ENCODE assay signal across 1 cellular context in the genomic region with DNA sequence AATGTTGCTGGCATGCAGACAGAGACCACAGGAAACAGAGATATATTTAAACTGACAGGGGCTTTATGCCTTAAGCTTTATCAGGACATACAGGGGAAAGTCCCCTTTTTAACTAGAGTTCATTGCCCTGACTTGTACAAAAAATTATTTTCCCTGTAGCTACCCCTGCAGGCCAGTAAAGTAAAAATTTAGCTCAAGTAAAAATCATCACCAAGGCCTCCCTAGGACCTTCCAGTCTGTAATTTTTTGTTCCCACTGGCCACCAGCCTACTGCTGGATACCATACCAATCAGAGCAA.
TF ChIP-seq lines count a peak whose summit lies in the region.

No MANE protein-coding gene starts in this region.

TF ChIP-seq in GM12878, 131 proteins besides CTCF, POLR2A, EP300 and RAD21 (continued from another document):
- TF ChIP-seq IRF3 (IDR thresholded peaks at IDR 0.05): no peak
- no peak for TF ChIP-seq SMAD5 (IDR thresholded peaks at IDR 0.05; ENCODE audit: low read depth)
- TF ChIP-seq STAT1 (conservative IDR thresholded peaks at IDR 0.05): no peak
- TF ChIP-seq CBFB (IDR thresholded peaks at IDR 0.05; ENCODE audit: low read depth): no peak
- no peak for TF ChIP-seq E4F1 (IDR thresholded peaks at IDR 0.05; ENCODE audit: borderline replicate concordance, partially characterized antibody)
- no peak; the same call in 1 of the 2 replicates for TF ChIP-seq ZNF217 (IDR thresholded peaks at IDR 0.05)
- no peak for TF ChIP-seq ZNF207 (IDR thresholded peaks at IDR 0.05; ENCODE audit: borderline replicate concordance)
- TF ChIP-seq NR2C1 (IDR thresholded peaks at IDR 0.05): no peak
- no peak for TF ChIP-seq BACH1 (IDR thresholded peaks at IDR 0.05; ENCODE audit: borderline replicate concordance)
- TF ChIP-seq MTA3 (IDR thresholded peaks at IDR 0.05; ENCODE audit: borderline replicate concordance, low read length): no peak
- TF ChIP-seq, protein P1, sequence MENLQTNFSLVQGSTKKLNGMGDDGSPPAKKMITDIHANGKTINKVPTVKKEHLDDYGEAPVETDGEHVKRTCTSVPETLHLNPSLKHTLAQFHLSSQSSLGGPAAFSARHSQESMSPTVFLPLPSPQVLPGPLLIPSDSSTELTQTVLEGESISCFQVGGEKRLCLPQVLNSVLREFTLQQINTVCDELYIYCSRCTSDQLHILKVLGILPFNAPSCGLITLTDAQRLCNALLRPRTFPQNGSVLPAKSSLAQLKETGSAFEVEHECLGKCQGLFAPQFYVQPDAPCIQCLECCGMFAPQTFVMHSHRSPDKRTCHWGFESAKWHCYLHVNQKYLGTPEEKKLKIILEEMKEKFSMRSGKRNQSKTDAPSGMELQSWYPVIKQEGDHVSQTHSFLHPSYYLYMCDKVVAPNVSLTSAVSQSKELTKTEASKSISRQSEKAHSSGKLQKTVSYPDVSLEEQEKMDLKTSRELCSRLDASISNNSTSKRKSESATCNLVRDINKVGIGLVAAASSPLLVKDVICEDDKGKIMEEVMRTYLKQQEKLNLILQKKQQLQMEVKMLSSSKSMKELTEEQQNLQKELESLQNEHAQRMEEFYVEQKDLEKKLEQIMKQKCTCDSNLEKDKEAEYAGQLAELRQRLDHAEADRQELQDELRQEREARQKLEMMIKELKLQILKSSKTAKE (IDR thresholded peaks at IDR 0.05; ENCODE audit: low read depth, poor library complexity, severe bottlenecking): no peak
- no peak for TF ChIP-seq CHD1 (IDR thresholded peaks at IDR 0.05; ENCODE audit: low read depth, low read length)
- no peak for TF ChIP-seq GATAD2B (conservative IDR thresholded peaks at IDR 0.05; ENCODE audit: low read depth)
- TF ChIP-seq, protein P2, sequence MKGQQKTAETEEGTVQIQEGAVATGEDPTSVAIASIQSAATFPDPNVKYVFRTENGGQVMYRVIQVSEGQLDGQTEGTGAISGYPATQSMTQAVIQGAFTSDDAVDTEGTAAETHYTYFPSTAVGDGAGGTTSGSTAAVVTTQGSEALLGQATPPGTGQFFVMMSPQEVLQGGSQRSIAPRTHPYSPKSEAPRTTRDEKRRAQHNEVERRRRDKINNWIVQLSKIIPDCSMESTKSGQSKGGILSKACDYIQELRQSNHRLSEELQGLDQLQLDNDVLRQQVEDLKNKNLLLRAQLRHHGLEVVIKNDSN (IDR thresholded peaks at IDR 0.05; ENCODE audit: borderline replicate concordance, extremely low read length, insufficient read depth, low read depth, low read length): no peak
- TF ChIP-seq, protein P3, sequence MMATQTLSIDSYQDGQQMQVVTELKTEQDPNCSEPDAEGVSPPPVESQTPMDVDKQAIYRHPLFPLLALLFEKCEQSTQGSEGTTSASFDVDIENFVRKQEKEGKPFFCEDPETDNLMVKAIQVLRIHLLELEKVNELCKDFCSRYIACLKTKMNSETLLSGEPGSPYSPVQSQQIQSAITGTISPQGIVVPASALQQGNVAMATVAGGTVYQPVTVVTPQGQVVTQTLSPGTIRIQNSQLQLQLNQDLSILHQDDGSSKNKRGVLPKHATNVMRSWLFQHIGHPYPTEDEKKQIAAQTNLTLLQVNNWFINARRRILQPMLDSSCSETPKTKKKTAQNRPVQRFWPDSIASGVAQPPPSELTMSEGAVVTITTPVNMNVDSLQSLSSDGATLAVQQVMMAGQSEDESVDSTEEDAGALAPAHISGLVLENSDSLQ (IDR thresholded peaks at IDR 0.05): peak; percentile 42
- TF ChIP-seq ZNF274 (IDR thresholded peaks at IDR 0.05; ENCODE audit: insufficient read depth, insufficient read length): no peak
- TF ChIP-seq MXI1 (IDR thresholded peaks at IDR 0.05; ENCODE audit: low read depth, low read length): no peak
- no peak for TF ChIP-seq HDGF (IDR thresholded peaks at IDR 0.05)
- TF ChIP-seq SP1 (IDR thresholded peaks at IDR 0.05; ENCODE audit: low read depth, low read length): no peak
- TF ChIP-seq, protein P4, sequence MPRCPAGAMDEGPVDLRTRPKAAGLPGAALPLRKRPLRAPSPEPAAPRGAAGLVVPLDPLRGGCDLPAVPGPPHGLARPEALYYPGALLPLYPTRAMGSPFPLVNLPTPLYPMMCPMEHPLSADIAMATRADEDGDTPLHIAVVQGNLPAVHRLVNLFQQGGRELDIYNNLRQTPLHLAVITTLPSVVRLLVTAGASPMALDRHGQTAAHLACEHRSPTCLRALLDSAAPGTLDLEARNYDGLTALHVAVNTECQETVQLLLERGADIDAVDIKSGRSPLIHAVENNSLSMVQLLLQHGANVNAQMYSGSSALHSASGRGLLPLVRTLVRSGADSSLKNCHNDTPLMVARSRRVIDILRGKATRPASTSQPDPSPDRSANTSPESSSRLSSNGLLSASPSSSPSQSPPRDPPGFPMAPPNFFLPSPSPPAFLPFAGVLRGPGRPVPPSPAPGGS (IDR thresholded peaks at IDR 0.05; ENCODE audit: borderline replicate concordance, insufficient read depth, low read depth, low read length, poor library complexity, severe bottlenecking): no peak
- no peak for TF ChIP-seq RCOR1 (conservative IDR thresholded peaks at IDR 0.05; ENCODE audit: low read depth, low read length)
- TF ChIP-seq ATF2 (IDR thresholded peaks at IDR 0.05; ENCODE audit: low read length): no peak
- TF ChIP-seq SUPT20H (IDR thresholded peaks at IDR 0.05; ENCODE audit: borderline replicate concordance, control insufficient read depth, low read depth, low read length): no peak
- TF ChIP-seq CBX3 (IDR thresholded peaks at IDR 0.05; ENCODE audit: borderline replicate concordance, low read depth): no peak
- TF ChIP-seq EZH2 (IDR thresholded peaks at IDR 0.05; ENCODE audit: borderline replicate concordance, control insufficient read depth, low read depth, low read length): no peak
- no peak for TF ChIP-seq PML (IDR thresholded peaks at IDR 0.05; ENCODE audit: low read length)
- TF ChIP-seq SIX5 (IDR thresholded peaks at IDR 0.05; ENCODE audit: low read depth, low read length, severe bottlenecking): no peak
- no peak for TF ChIP-seq HDAC2 (IDR thresholded peaks at IDR 0.05)
- TF ChIP-seq JUND (IDR thresholded peaks at IDR 0.05; ENCODE audit: low read depth, low read length): no peak
- TF ChIP-seq, protein P5, sequence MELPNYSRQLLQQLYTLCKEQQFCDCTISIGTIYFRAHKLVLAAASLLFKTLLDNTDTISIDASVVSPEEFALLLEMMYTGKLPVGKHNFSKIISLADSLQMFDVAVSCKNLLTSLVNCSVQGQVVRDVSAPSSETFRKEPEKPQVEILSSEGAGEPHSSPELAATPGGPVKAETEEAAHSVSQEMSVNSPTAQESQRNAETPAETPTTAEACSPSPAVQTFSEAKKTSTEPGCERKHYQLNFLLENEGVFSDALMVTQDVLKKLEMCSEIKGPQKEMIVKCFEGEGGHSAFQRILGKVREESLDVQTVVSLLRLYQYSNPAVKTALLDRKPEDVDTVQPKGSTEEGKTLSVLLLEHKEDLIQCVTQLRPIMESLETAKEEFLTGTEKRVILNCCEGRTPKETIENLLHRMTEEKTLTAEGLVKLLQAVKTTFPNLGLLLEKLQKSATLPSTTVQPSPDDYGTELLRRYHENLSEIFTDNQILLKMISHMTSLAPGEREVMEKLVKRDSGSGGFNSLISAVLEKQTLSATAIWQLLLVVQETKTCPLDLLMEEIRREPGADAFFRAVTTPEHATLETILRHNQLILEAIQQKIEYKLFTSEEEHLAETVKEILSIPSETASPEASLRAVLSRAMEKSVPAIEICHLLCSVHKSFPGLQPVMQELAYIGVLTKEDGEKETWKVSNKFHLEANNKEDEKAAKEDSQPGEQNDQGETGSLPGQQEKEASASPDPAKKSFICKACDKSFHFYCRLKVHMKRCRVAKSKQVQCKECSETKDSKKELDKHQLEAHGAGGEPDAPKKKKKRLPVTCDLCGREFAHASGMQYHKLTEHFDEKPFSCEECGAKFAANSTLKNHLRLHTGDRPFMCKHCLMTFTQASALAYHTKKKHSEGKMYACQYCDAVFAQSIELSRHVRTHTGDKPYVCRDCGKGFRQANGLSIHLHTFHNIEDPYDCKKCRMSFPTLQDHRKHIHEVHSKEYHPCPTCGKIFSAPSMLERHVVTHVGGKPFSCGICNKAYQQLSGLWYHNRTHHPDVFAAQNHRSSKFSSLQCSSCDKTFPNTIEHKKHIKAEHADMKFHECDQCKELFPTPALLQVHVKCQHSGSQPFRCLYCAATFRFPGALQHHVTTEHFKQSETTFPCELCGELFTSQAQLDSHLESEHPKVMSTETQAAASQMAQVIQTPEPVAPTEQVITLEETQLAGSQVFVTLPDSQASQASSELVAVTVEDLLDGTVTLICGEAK (IDR thresholded peaks at IDR 0.05; ENCODE audit: borderline replicate concordance): no peak
- no peak for TF ChIP-seq KAT2A (conservative IDR thresholded peaks at IDR 0.05; ENCODE audit: control insufficient read depth, low read depth, low read length)
- TF ChIP-seq RUNX3 (IDR thresholded peaks at IDR 0.05; ENCODE audit: low read length): peak; percentile 68
- no peak for TF ChIP-seq TCF12 (IDR thresholded peaks at IDR 0.05; ENCODE audit: low read depth, low read length)
- TF ChIP-seq BCL11A (IDR thresholded peaks at IDR 0.05; ENCODE audit: low read depth, low read length): no peak
- TF ChIP-seq NFXL1 (IDR thresholded peaks at IDR 0.05; ENCODE audit: borderline replicate concordance): no peak
- TF ChIP-seq HDAC6 (IDR thresholded peaks at IDR 0.05; ENCODE audit: unreplicated experiment): no peak
- no peak for TF ChIP-seq IRF4 (IDR thresholded peaks at IDR 0.05; ENCODE audit: low read depth, low read length)
- TF ChIP-seq IKZF2 (IDR thresholded peaks at IDR 0.05): no peak; a peak in 1 of 4 replicates
- no peak for TF ChIP-seq POU2F2 (IDR thresholded peaks at IDR 0.05; ENCODE audit: borderline replicate concordance, low read depth, low read length)
- TF ChIP-seq SREBF2 (IDR thresholded peaks at IDR 0.05; ENCODE audit: low read length): no peak
- TF ChIP-seq NFYA (IDR thresholded peaks at IDR 0.05; ENCODE audit: borderline replicate concordance, low read depth, low read length): no peak
